Comparison of ENCODE assay signal across 18 cellular contexts in genomic region chr12:3901116-3901515, GRCh38. TPM values are rescaled to one million over a fixed set of nuclear protein-coding genes. Genes with fewer than 3 reads are reported as not detected.
A peak's percentile ranks its signal among the peaks of the same experiment; 100 is the strongest.
DNase-seq lines count a peak whose midpoint lies in the region; ATAC-seq and TF ChIP-seq lines count a peak whose summit lies in the region.
"Had no signal": no experiment of that assay in that cellular context is flagged by ENCODE, and none has a peak within 500 bp of the region (broad histone marks: within the 10 kb centered on the region; RNA-seq: fewer than 3 reads in every experiment).

No MANE protein-coding gene starts in this region.

- H3K4me3 ChIP-seq in mammary epithelial cell (replicated peaks in 1 of 3; ENCODE audit: insufficient read depth in 1 of 3, low read depth in 2 of 3, low read length in 3 of 3) (no peak overlapping the region), endodermal cell (ENCODE audit: low read length) (no peak overlapping the region), neural progenitor cell (no peak overlapping the region), mesendoderm (ENCODE audit: low read length) (no peak overlapping the region)
- H3K4me3 ChIP-seq: SJCRH30 had no signal

- TF ChIP-seq CTCF in MCF 10A (IDR thresholded peaks at IDR 0.05; ENCODE audit: unreplicated experiment): peak; percentile 10
- TF ChIP-seq CTCF in mammary epithelial cell (conservative IDR thresholded peaks at IDR 0.05 in 1 of 2, IDR thresholded peaks at IDR 0.05 in 1 of 2; ENCODE audit: extremely low read depth in 1 of 2, insufficient read depth in 1 of 2, low read depth in 1 of 2, low read length in 2 of 2): no peak
- TF ChIP-seq CTCF in endodermal cell (conservative IDR thresholded peaks at IDR 0.05): peak; percentile 87
- peak; percentile 40 for TF ChIP-seq CTCF in neural progenitor cell (IDR thresholded peaks at IDR 0.05)

- H3K4me1 ChIP-seq in mammary epithelial cell (ENCODE audit: insufficient read depth, low read length) (no peaks in the 10 kb centered on the region), endodermal cell (ENCODE audit: control insufficient read depth, insufficient read depth, low read length) (no peaks in the 10 kb centered on the region), neural progenitor cell (peaks cover 18% of the 10 kb centered on the region), mesendoderm (ENCODE audit: control insufficient read depth, low read depth, low read length) (no peaks in the 10 kb centered on the region)

- H3K36me3 ChIP-seq in mammary epithelial cell (ENCODE audit: insufficient read depth, low read length): no peaks in the 10 kb centered on the region
- H3K36me3 ChIP-seq in endodermal cell (ENCODE audit: control insufficient read depth, insufficient read depth, low read length): no peaks in the 10 kb centered on the region
- no peaks in the 10 kb centered on the region for H3K36me3 ChIP-seq in neural progenitor cell
- no peaks in the 10 kb centered on the region for H3K36me3 ChIP-seq in mesendoderm (ENCODE audit: control insufficient read depth, insufficient read depth, low read length)
- H3K36me3 ChIP-seq: SJCRH30 had no signal

- intact Hi-C loops in MCF 10A (cut with micrococcal nuclease) (no loop called here), mammary epithelial cell (cut with micrococcal nuclease) (no loop called here)

- dilution Hi-C loops in mammary epithelial cell (cut with HindIII; ENCODE audit: low sequenced_read_pairs): no loop called here

- H2AFZ ChIP-seq in mammary epithelial cell (ENCODE audit: low read depth, low read length): no peak overlapping the region
- no peak overlapping the region for H2AFZ ChIP-seq in neural progenitor cell (replicated peaks)

- in situ Hi-C loops in mammary epithelial cell (cut with MboI; ENCODE audit: low sequenced_read_pairs in 2 of 2): no loop called here

- H3K18ac ChIP-seq in mesendoderm (ENCODE audit: low read length): no peak overlapping the region

- H3K23ac ChIP-seq in mesendoderm (ENCODE audit: low read length): no peak overlapping the region

- no peaks in the 10 kb centered on the region for H4K20me1 ChIP-seq in mammary epithelial cell (ENCODE audit: insufficient read depth, low read length)
- no peaks in the 10 kb centered on the region for H4K20me1 ChIP-seq in neural progenitor cell (ENCODE audit: low read depth)

- no peak overlapping the region for H2BK15ac ChIP-seq in mesendoderm (replicated peaks; ENCODE audit: low read depth)

- H3K4me3 Mint-ChIP-seq in MCF 10A (ENCODE audit: unreplicated experiment) (no peak overlapping the region), endodermal cell (no peak overlapping the region), neural progenitor cell (no peak overlapping the region)
- H3K4me3 Mint-ChIP-seq: CD14-positive monocyte had no signal

- H3K27ac ChIP-seq in mammary epithelial cell (ENCODE audit: insufficient read depth, low read depth, low read length) (no peak overlapping the region), endodermal cell (ENCODE audit: low read depth, low read length) (no peak overlapping the region), neural progenitor cell (no peak overlapping the region), mesendoderm (ENCODE audit: low read depth, low read length) (no peak overlapping the region)
- H3K27ac ChIP-seq: SJCRH30 had no signal

- H3F3A ChIP-seq in neural progenitor cell (ENCODE audit: low read depth): peaks cover 13% of the 10 kb centered on the region

- no peak overlapping the region for H4K5ac ChIP-seq in mesendoderm (ENCODE audit: low read length)

- no peak overlapping the region for H3K56ac ChIP-seq in mesendoderm (ENCODE audit: low read length)

- no peak overlapping the region for H3K27ac Mint-ChIP-seq in MCF 10A (ENCODE audit: low read depth, unreplicated experiment)
- no peak overlapping the region for H3K27ac Mint-ChIP-seq in endodermal cell
- H3K27ac Mint-ChIP-seq in neural progenitor cell: no peak overlapping the region
- H3K27ac Mint-ChIP-seq: CD14-positive monocyte had no signal

- H3K9me3 Mint-ChIP-seq in MCF 10A (ENCODE audit: unreplicated experiment) (no peaks in the 10 kb centered on the region), endodermal cell (no peaks in the 10 kb centered on the region), neural progenitor cell (no peaks in the 10 kb centered on the region)

- no peak for ATAC-seq in GM21515 (IDR thresholded peaks at IDR 0.05; ENCODE audit: unreplicated experiment)

- no peak overlapping the region for H2BK120ac ChIP-seq in mesendoderm (ENCODE audit: low read depth, low read length)

- H3K4ac ChIP-seq in mesendoderm (ENCODE audit: low read depth, low read length): no peak overlapping the region

- POLR2A ChIA-PET in MCF 10A (lab: Yijun Ruan, JAX): no interaction called here

- H3K36me3 Mint-ChIP-seq in MCF 10A (ENCODE audit: insufficient read depth, unreplicated experiment) (no peaks in the 10 kb centered on the region), endodermal cell (ENCODE audit: low read depth) (no peaks in the 10 kb centered on the region), neural progenitor cell (no peaks in the 10 kb centered on the region)
- H3K36me3 Mint-ChIP-seq: CD14-positive monocyte had no signal

- peaks cover 4% of the 10 kb centered on the region for H3K27me3 ChIP-seq in mammary epithelial cell (ENCODE audit: insufficient read depth, low read length)
- no peaks in the 10 kb centered on the region for H3K27me3 ChIP-seq in endodermal cell (ENCODE audit: control insufficient read depth, insufficient read depth, low read length, poor library complexity, severe bottlenecking)
- no peaks in the 10 kb centered on the region for H3K27me3 ChIP-seq in neural progenitor cell
- no peaks in the 10 kb centered on the region for H3K27me3 ChIP-seq in mesendoderm (ENCODE audit: insufficient read depth, low read length, poor library complexity)
- H3K27me3 ChIP-seq: SJCRH30 had no signal

- no peaks in the 10 kb centered on the region for H3K79me1 ChIP-seq in mesendoderm (ENCODE audit: low read length)

- no peak overlapping the region for H4K8ac ChIP-seq in mesendoderm (ENCODE audit: low read depth, low read length)

- no TSS peak for BruUV-seq in MCF 10A (replicated peaks; lab: Mats Ljungman, UMichigan)
- no TSS peak for BruUV-seq in mammary epithelial cell (replicated peaks; lab: Mats Ljungman, UMichigan)

- no peak overlapping the region for H2BK5ac ChIP-seq in mesendoderm (ENCODE audit: low read length)

- no peak overlapping the region for H2AK5ac ChIP-seq in mesendoderm (ENCODE audit: low read length)

- peaks cover 8% of the 10 kb centered on the region for H3K4me1 Mint-ChIP-seq in MCF 10A (ENCODE audit: insufficient read depth, unreplicated experiment)
- peaks cover 7% of the 10 kb centered on the region for H3K4me1 Mint-ChIP-seq in endodermal cell
- peaks cover 27% of the 10 kb centered on the region for H3K4me1 Mint-ChIP-seq in neural progenitor cell

- DNase-seq in MCF 10A (ENCODE audit: unreplicated experiment): no peak
- no peak for DNase-seq in mammary epithelial cell
- no peak for DNase-seq in endodermal cell
- DNase-seq in neural progenitor cell (ENCODE audit: low spot score): no peak
- DNase-seq in HPDE6-E6E7 (ENCODE audit: extremely low spot score): no peak
- no peak for DNase-seq in mesendoderm
- DNase-seq: 8988T, GDM1, Kasumi-1, NCI-H1092, NCI-H1436 treated with DMSO at 0.1 percent for 48 hours, NCI-H1930, NCI-H226, NCI-H510A treated with DMSO at 0.1 percent for 48 hours, NCI-H748 treated with DMSO at 0.1 percent for 48 hours, SJCRH30 had no signal

- H3K79me2 ChIP-seq in mammary epithelial cell (ENCODE audit: insufficient read depth, low read length) (no peaks in the 10 kb centered on the region), neural progenitor cell (ENCODE audit: low read depth) (no peaks in the 10 kb centered on the region), mesendoderm (ENCODE audit: control insufficient read depth, insufficient read depth, low read length) (no peaks in the 10 kb centered on the region)

- H3K9me3 ChIP-seq in mammary epithelial cell (replicated peaks; ENCODE audit: insufficient read depth, low read length) (no peaks in the 10 kb centered on the region), endodermal cell (ENCODE audit: control insufficient read depth, low read length) (no peaks in the 10 kb centered on the region), neural progenitor cell (ENCODE audit: low read depth) (no peaks in the 10 kb centered on the region)
- H3K9me3 ChIP-seq: SJCRH30 had no signal

- no peak overlapping the region for H3K4me2 ChIP-seq in mammary epithelial cell (ENCODE audit: insufficient read depth, low read depth, low read length)
- no peak overlapping the region for H3K4me2 ChIP-seq in neural progenitor cell
- H3K4me2 ChIP-seq in mesendoderm (ENCODE audit: low read length): no peak overlapping the region

- H3K27me3 Mint-ChIP-seq in MCF 10A (ENCODE audit: insufficient read depth, unreplicated experiment): peaks cover 49% of the 10 kb centered on the region
- H3K27me3 Mint-ChIP-seq in endodermal cell (ENCODE audit: insufficient read depth): no peaks in the 10 kb centered on the region
- H3K27me3 Mint-ChIP-seq in neural progenitor cell (ENCODE audit: insufficient read depth, low read depth): no peaks in the 10 kb centered on the region

- CTCF ChIA-PET in MCF 10A (lab: Yijun Ruan, JAX): interaction anchor here (0.5 to 0.9 kb wide), 7 partner anchors 10 to 923 kb away, joined by 3 to 4 read pairs (median 3); no protein-coding TSS in a partner anchor
- CTCF ChIA-PET in mammary epithelial cell (lab: Charles Lee; ENCODE audit: low non-redundant PET): no interaction called here

- no peak overlapping the region for H3K9ac ChIP-seq in mammary epithelial cell (ENCODE audit: insufficient read depth, low read length)
- no peak overlapping the region for H3K9ac ChIP-seq in endodermal cell (ENCODE audit: extremely low read depth, low read length, poor library complexity, severe bottlenecking)
- H3K9ac ChIP-seq in neural progenitor cell: no peak overlapping the region
- H3K9ac ChIP-seq in mesendoderm (ENCODE audit: low read length): no peak overlapping the region

RNA-seq across cellular contexts. Expression of gene PARP11, which starts 27.9 kb away (rescaled TPM):
- 7.0 and 10.3 TPM in 2 replicates for total RNA-seq in MCF 10A (2022)
- total RNA-seq in mammary epithelial cell: 10 to 100 TPM in 1 of 2 donors, 1 to 10 TPM in 1; 8.5 to 10.6 TPM
- 3.6 TPM for polyA plus RNA-seq in mammary epithelial cell
- 1.1 TPM for polyA minus RNA-seq in mammary epithelial cell
- total RNA-seq in endodermal cell: 10 to 100 TPM; 15.3 to 30.3 TPM
- 15.6 TPM for polyA plus RNA-seq in endodermal cell (2013, experiment 1 of 2)
- polyA plus RNA-seq in endodermal cell (2013, experiment 2 of 2): 16.7 TPM
- total RNA-seq in neural progenitor cell (ENCODE audit: low replicate concordance): 11.1 and 12.2 TPM in 2 replicates
- 7.2 TPM for polyA plus RNA-seq in mesendoderm (2013, experiment 1 of 2)
- 8.6 TPM for polyA plus RNA-seq in mesendoderm (2013, experiment 2 of 2)

Comparison
In these comparisons a context has a peak if more than half of its experiments do, and no peak if none do; other contexts are left out.
1. CTCF ChIP-seq: peak in MCF 10A (single experiment), endodermal cell (single experiment) and neural progenitor cell (single experiment); none in mammary epithelial cell (0 of 2).